16 cellular contexts compared by ENCODE assay signal in genomic region chr11:65377777-65378176, GRCh38. TPM values are rescaled to one million over a fixed set of nuclear protein-coding genes. Genes with fewer than 3 reads are reported as not detected.
DNase-seq lines count a peak whose midpoint lies in the region; ATAC-seq lines count a peak whose summit lies in the region.
"Had no signal": no experiment of that assay in that cellular context is flagged by ENCODE, and none has a peak within 500 bp of the region (broad histone marks: within the 10 kb centered on the region; RNA-seq: fewer than 3 reads in every experiment).

No MANE protein-coding gene starts in this region.

- POLR2A ChIA-PET in activated naive CD8-positive, alpha-beta T cell treated with anti-CD3 and anti-CD28 coated beads, Interleukin-2, amount 10 ng/mL, durations not matched to agents 7 days and 5 days (lab: Charles Lee): interaction anchor here (1.0 to 11.5 kb wide), 5 partner anchors 12 to 132 kb away, joined by 3 to 129 read pairs (median 5); partner anchors contain the start of gene NEAT1

- no peaks in the 10 kb centered on the region for H3K9me3 ChIP-seq in mucosa of rectum (ENCODE audit: control insufficient read depth in 2 of 2, low read length in 2 of 2)
- H3K9me3 ChIP-seq: colonic mucosa, esophagus squamous epithelium, heart right ventricle had no signal

- no peak overlapping the region for H3K4me3 Mint-ChIP-seq in stimulated activated naive CD8-positive, alpha-beta T cell treated with anti-CD3 and anti-CD28 coated beads, Interleukin-15, Interleukin-2, amounts not matched to agents 100 ng/mL and 50 ng/mL, for 24 hours
- no peak overlapping the region for H3K4me3 Mint-ChIP-seq in stimulated activated naive CD8-positive, alpha-beta T cell treated with anti-CD3 and anti-CD28 coated beads, Interleukin-15, amount 100 ng/mL, for 72 hours
- no peak overlapping the region for H3K4me3 Mint-ChIP-seq in activated naive CD8-positive, alpha-beta T cell treated with anti-CD3 and anti-CD28 coated beads, Interleukin-2, amount 10 ng/mL, durations not matched to agents 7 days and 5 days

- DNase-seq in stimulated activated naive CD8-positive, alpha-beta T cell treated with anti-CD3 and anti-CD28 coated beads, Interleukin-15, amount 100 ng/mL, for 72 hours: no peak
- no peak for DNase-seq in activated naive CD8-positive, alpha-beta T cell treated with anti-CD3 and anti-CD28 coated beads, Interleukin-2, amount 10 ng/mL, durations not matched to agents 7 days and 5 days
- DNase-seq in NCI-H748 treated with DMSO at 0.1 percent for 48 hours (lab: John Stamatoyannopoulos, UW) (no peak), SIG-M5 treated with dmso at 0.1 percent for 504 hours (lab: John Stamatoyannopoulos, UW; ENCODE audit: unreplicated experiment) (no peak), AG08396 (ENCODE audit: low spot score) (no peak)
- DNase-seq: activated T-cell treated with anti-CD3 and anti-CD28 coated beads, Interleukin-2, amount 50 U/mL, for 1 hour; colonic mucosa; esophagus squamous epithelium; heart right ventricle; kidney glomerular epithelial cell; NCI-H2107; NCI-H69; stimulated activated CD4-positive, alpha-beta T cell treated with anti-CD3 and anti-CD28 coated beads, Interleukin-12 subunit alpha, Interleukin-12 subunit beta, amount 100 ng/mL, for 4 hours had no signal

- no peaks in the 10 kb centered on the region for H3K9me3 Mint-ChIP-seq in stimulated activated naive CD8-positive, alpha-beta T cell treated with anti-CD3 and anti-CD28 coated beads, Interleukin-15, Interleukin-2, amounts not matched to agents 100 ng/mL and 50 ng/mL, for 24 hours
- no peaks in the 10 kb centered on the region for H3K9me3 Mint-ChIP-seq in stimulated activated naive CD8-positive, alpha-beta T cell treated with anti-CD3 and anti-CD28 coated beads, Interleukin-15, amount 100 ng/mL, for 72 hours
- H3K9me3 Mint-ChIP-seq in activated naive CD8-positive, alpha-beta T cell treated with anti-CD3 and anti-CD28 coated beads, Interleukin-2, amount 10 ng/mL, durations not matched to agents 7 days and 5 days: no peaks in the 10 kb centered on the region

- peak overlapping the region; percentile 40 for H3K27ac Mint-ChIP-seq in stimulated activated naive CD8-positive, alpha-beta T cell treated with anti-CD3 and anti-CD28 coated beads, Interleukin-15, Interleukin-2, amounts not matched to agents 100 ng/mL and 50 ng/mL, for 24 hours
- peak overlapping the region in 1 of 2 donors; percentile 38 for H3K27ac Mint-ChIP-seq in stimulated activated naive CD8-positive, alpha-beta T cell treated with anti-CD3 and anti-CD28 coated beads, Interleukin-15, amount 100 ng/mL, for 72 hours
- H3K27ac Mint-ChIP-seq in activated naive CD8-positive, alpha-beta T cell treated with anti-CD3 and anti-CD28 coated beads, Interleukin-2, amount 10 ng/mL, durations not matched to agents 7 days and 5 days: peak overlapping the region; percentile 5

- H3K4me1 ChIP-seq in mucosa of rectum (ENCODE audit: control insufficient read depth in 2 of 2, insufficient read depth in 2 of 2, low read length in 2 of 2): peaks cover 21 to 33% of the 10 kb centered on the region in 2 donors
- H3K4me1 ChIP-seq: colonic mucosa had no signal

- H3K9ac ChIP-seq in mucosa of rectum (ENCODE audit: low read depth in 1 of 2, low read length in 2 of 2): no peak overlapping the region

- H3K27me3 ChIP-seq in mucosa of rectum (ENCODE audit: control insufficient read depth in 2 of 2, insufficient read depth in 2 of 2, low read length in 2 of 2): no peaks in the 10 kb centered on the region
- H3K27me3 ChIP-seq: colonic mucosa, esophagus squamous epithelium, heart right ventricle had no signal

- H3K36me3 ChIP-seq in mucosa of rectum (ENCODE audit: control insufficient read depth in 2 of 2, insufficient read depth in 2 of 2, low read length in 2 of 2): no peaks in the 10 kb centered on the region
- H3K36me3 ChIP-seq: colonic mucosa, esophagus squamous epithelium had no signal

- H3K27ac ChIP-seq in mucosa of rectum (ENCODE audit: low read depth in 2 of 2, low read length in 2 of 2): peak overlapping the region; percentile 34 to 43
- H3K27ac ChIP-seq: colonic mucosa had no signal

- no peak overlapping the region for H3K4me3 ChIP-seq in mucosa of rectum (ENCODE audit: low read length in 2 of 2)
- H3K4me3 ChIP-seq: colonic mucosa, esophagus squamous epithelium, heart right ventricle had no signal

- peaks cover 19% of the 10 kb centered on the region for H3K4me1 Mint-ChIP-seq in stimulated activated naive CD8-positive, alpha-beta T cell treated with anti-CD3 and anti-CD28 coated beads, Interleukin-15, Interleukin-2, amounts not matched to agents 100 ng/mL and 50 ng/mL, for 24 hours (ENCODE audit: low read depth)
- peaks cover 38% of the 10 kb centered on the region for H3K4me1 Mint-ChIP-seq in stimulated activated naive CD8-positive, alpha-beta T cell treated with anti-CD3 and anti-CD28 coated beads, Interleukin-15, amount 100 ng/mL, for 72 hours
- H3K4me1 Mint-ChIP-seq in activated naive CD8-positive, alpha-beta T cell treated with anti-CD3 and anti-CD28 coated beads, Interleukin-2, amount 10 ng/mL, durations not matched to agents 7 days and 5 days: peaks cover 7% of the 10 kb centered on the region

- no peak for ATAC-seq in stimulated activated naive CD8-positive, alpha-beta T cell treated with anti-CD3 and anti-CD28 coated beads, Interleukin-15, amount 100 ng/mL, for 72 hours
- no peak for ATAC-seq in activated naive CD8-positive, alpha-beta T cell treated with anti-CD3 and anti-CD28 coated beads, Interleukin-2, amount 10 ng/mL, durations not matched to agents 7 days and 5 days (ENCODE audit: low read depth)
- no peak for ATAC-seq in HG03095 (IDR thresholded peaks at IDR 0.05; ENCODE audit: unreplicated experiment)
- ATAC-seq: heart right ventricle had no signal

- no peaks in the 10 kb centered on the region for H3K27me3 Mint-ChIP-seq in stimulated activated naive CD8-positive, alpha-beta T cell treated with anti-CD3 and anti-CD28 coated beads, Interleukin-15, Interleukin-2, amounts not matched to agents 100 ng/mL and 50 ng/mL, for 24 hours
- no peaks in the 10 kb centered on the region for H3K27me3 Mint-ChIP-seq in stimulated activated naive CD8-positive, alpha-beta T cell treated with anti-CD3 and anti-CD28 coated beads, Interleukin-15, amount 100 ng/mL, for 72 hours
- H3K27me3 Mint-ChIP-seq in activated naive CD8-positive, alpha-beta T cell treated with anti-CD3 and anti-CD28 coated beads, Interleukin-2, amount 10 ng/mL, durations not matched to agents 7 days and 5 days: no peaks in the 10 kb centered on the region

- no peaks in the 10 kb centered on the region for H3K36me3 Mint-ChIP-seq in stimulated activated naive CD8-positive, alpha-beta T cell treated with anti-CD3 and anti-CD28 coated beads, Interleukin-15, Interleukin-2, amounts not matched to agents 100 ng/mL and 50 ng/mL, for 24 hours (ENCODE audit: low read depth)
- no peaks in the 10 kb centered on the region for H3K36me3 Mint-ChIP-seq in activated naive CD8-positive, alpha-beta T cell treated with anti-CD3 and anti-CD28 coated beads, Interleukin-2, amount 10 ng/mL, durations not matched to agents 7 days and 5 days

RNA-seq across cellular contexts. Expression of gene SLC25A45, which starts 4.7 kb away (rescaled TPM):
- total RNA-seq in activated naive CD8-positive, alpha-beta T cell treated with anti-CD3 and anti-CD28 coated beads, Interleukin-2, amount 10 ng/mL, durations not matched to agents 7 days and 5 days: 10 to 100 TPM; 25.5 to 29.6 TPM

RNA-seq across cellular contexts. Expression of gene FRMD8, which starts 8.7 kb away (rescaled TPM):
- total RNA-seq in activated naive CD8-positive, alpha-beta T cell treated with anti-CD3 and anti-CD28 coated beads, Interleukin-2, amount 10 ng/mL, durations not matched to agents 7 days and 5 days: 10 to 100 TPM; 51.5 to 55.4 TPM

RNA-seq across cellular contexts. Expression of gene TIGD3, which starts 23.2 kb away (rescaled TPM):
- 1 to 10 TPM in 1 of 2 experiments, under 1 TPM in 1; 0.97 to 1.2 TPM for total RNA-seq in activated naive CD8-positive, alpha-beta T cell treated with anti-CD3 and anti-CD28 coated beads, Interleukin-2, amount 10 ng/mL, durations not matched to agents 7 days and 5 days

RNA-seq across cellular contexts. Expression of gene DPF2, which starts 44.1 kb away (rescaled TPM):
- 10 to 100 TPM; 80.2 to 82.7 TPM for total RNA-seq in activated naive CD8-positive, alpha-beta T cell treated with anti-CD3 and anti-CD28 coated beads, Interleukin-2, amount 10 ng/mL, durations not matched to agents 7 days and 5 days

RNA-seq across cellular contexts. Expression of gene NEAT1, which starts 44.8 kb away (rescaled TPM):
- 100 to 1,000 TPM; 402 to 407 TPM for total RNA-seq in activated naive CD8-positive, alpha-beta T cell treated with anti-CD3 and anti-CD28 coated beads, Interleukin-2, amount 10 ng/mL, durations not matched to agents 7 days and 5 days
